In genomic region chr1:42888013-42888633, GRCh38 we compare ENCODE assay signal across 28 cellular contexts.
"Had no signal": no experiment of that assay in that cellular context is flagged by ENCODE, and none has a peak within 500 bp of the region (broad histone marks: within the 10 kb centered on the region; RNA-seq: fewer than 3 reads in every experiment).

No MANE protein-coding gene starts in this region.

- H3K4me1 ChIP-seq: esophagus muscularis mucosa, left ventricle myocardium inferior, pancreas, prostate gland, sigmoid colon, upper lobe of right lung had no signal

- H3K4me3 ChIP-seq: esophagus muscularis mucosa, left ventricle myocardium inferior, lung, pancreas, prostate gland, sigmoid colon, thyroid gland, upper lobe of right lung had no signal

- FAIRE-seq: bronchial epithelial cell, islet of Langerhans, pancreas, small intestine had no signal

- H3K27ac ChIP-seq: esophagus muscularis mucosa, left ventricle myocardium inferior, pancreas, prostate gland, sigmoid colon, thyroid gland, upper lobe of right lung had no signal

- H3K9me3 Mint-ChIP-seq: activated T-cell treated with anti-CD3 and anti-CD28 coated beads, Interleukin-2, amount 50 U/mL, for 72 hours; central memory CD8-positive, alpha-beta T cell; dendritic cell treated with granulocyte-macrophage colony-stimulating factor and Interleukin-4, amounts not matched to agents 40 ng/mL and 50 ng/mL, for 4 days; natural killer cell treated with Interleukin-12 subunit alpha and Interleukin-12 subunit beta and Interleukin-15 and Interleukin-18, amount 100 ng/mL, for 72 hours; stimulated activated effector memory CD8-positive, alpha-beta T cell treated with anti-CD3 and anti-CD28 coated beads, Interleukin-12 subunit alpha, Interleukin-12 subunit beta, amount 100 ng/mL, for 72 hours; stimulated activated naive CD8-positive, alpha-beta T cell treated with anti-CD3 and anti-CD28 coated beads, Interleukin-15, amount 100 ng/mL, for 72 hours; T-helper 1 cell treated with Interleukin-12 subunit alpha and Interleukin-12 subunit beta and Interleukin-4 antibody, amounts not matched to agents 30 μg/mL and 1 μg/mL, for 36 hours had no signal

- H3K36me3 Mint-ChIP-seq: activated naive CD8-positive, alpha-beta T cell; natural killer cell treated with Interleukin-12 subunit alpha and Interleukin-12 subunit beta and Interleukin-15 and Interleukin-18, amount 100 ng/mL, for 72 hours; stimulated activated effector memory CD8-positive, alpha-beta T cell treated with anti-CD3 and anti-CD28 coated beads, Interleukin-12 subunit alpha, Interleukin-12 subunit beta, amount 100 ng/mL, for 72 hours had no signal

- H3K36me3 ChIP-seq: esophagus muscularis mucosa, left ventricle myocardium inferior, pancreas, prostate gland, sigmoid colon, thyroid gland, upper lobe of right lung had no signal

- H3K27ac Mint-ChIP-seq: activated naive CD8-positive, alpha-beta T cell; activated T-cell treated with anti-CD3 and anti-CD28 coated beads, Interleukin-2, amount 50 U/mL, for 72 hours; dendritic cell treated with granulocyte-macrophage colony-stimulating factor and Interleukin-4, amounts not matched to agents 40 ng/mL and 50 ng/mL, for 4 days; natural killer cell treated with Interleukin-12 subunit alpha and Interleukin-12 subunit beta and Interleukin-15 and Interleukin-18, amount 100 ng/mL, for 72 hours; stimulated activated effector memory CD8-positive, alpha-beta T cell treated with anti-CD3 and anti-CD28 coated beads, Interleukin-12 subunit alpha, Interleukin-12 subunit beta, amount 100 ng/mL, for 72 hours; stimulated activated naive CD8-positive, alpha-beta T cell treated with anti-CD3 and anti-CD28 coated beads, Interleukin-15, amount 100 ng/mL, for 72 hours; T-helper 1 cell treated with Interleukin-12 subunit alpha and Interleukin-12 subunit beta and Interleukin-4 antibody, amounts not matched to agents 30 μg/mL and 1 μg/mL, for 36 hours had no signal

- H3K4me3 Mint-ChIP-seq: activated naive CD8-positive, alpha-beta T cell; activated T-cell treated with anti-CD3 and anti-CD28 coated beads, Interleukin-2, amount 50 U/mL, for 72 hours; central memory CD8-positive, alpha-beta T cell; dendritic cell treated with granulocyte-macrophage colony-stimulating factor and Interleukin-4, amounts not matched to agents 40 ng/mL and 50 ng/mL, for 4 days; natural killer cell treated with Interleukin-12 subunit alpha and Interleukin-12 subunit beta and Interleukin-15 and Interleukin-18, amount 100 ng/mL, for 72 hours; stimulated activated effector memory CD8-positive, alpha-beta T cell treated with anti-CD3 and anti-CD28 coated beads, Interleukin-12 subunit alpha, Interleukin-12 subunit beta, amount 100 ng/mL, for 72 hours; stimulated activated naive CD8-positive, alpha-beta T cell treated with anti-CD3 and anti-CD28 coated beads, Interleukin-15, amount 100 ng/mL, for 72 hours; T-helper 1 cell treated with Interleukin-12 subunit alpha and Interleukin-12 subunit beta and Interleukin-4 antibody, amounts not matched to agents 30 μg/mL and 1 μg/mL, for 36 hours had no signal

- H3K27me3 ChIP-seq: esophagus muscularis mucosa, pancreas, sigmoid colon, thyroid gland, upper lobe of right lung had no signal

- H3K4me1 Mint-ChIP-seq: central memory CD8-positive, alpha-beta T cell; stimulated activated effector memory CD8-positive, alpha-beta T cell treated with anti-CD3 and anti-CD28 coated beads, Interleukin-12 subunit alpha, Interleukin-12 subunit beta, amount 100 ng/mL, for 72 hours; stimulated activated naive CD8-positive, alpha-beta T cell treated with anti-CD3 and anti-CD28 coated beads, Interleukin-15, amount 100 ng/mL, for 72 hours had no signal

- ATAC-seq: activated T-cell treated with anti-CD3 and anti-CD28 coated beads, Interleukin-2, amount 50 U/mL, for 72 hours; pancreas; stimulated activated naive CD8-positive, alpha-beta T cell treated with anti-CD3 and anti-CD28 coated beads, Interleukin-15, amount 100 ng/mL, for 72 hours; upper lobe of right lung had no signal

- H3K27me3 Mint-ChIP-seq: activated naive CD8-positive, alpha-beta T cell had no signal

- H3K9me3 ChIP-seq: esophagus muscularis mucosa, left ventricle myocardium inferior, pancreas, prostate gland, sigmoid colon, thyroid gland, upper lobe of right lung had no signal

- DNase-seq: activated naive CD4-positive, alpha-beta T cell; activated T-cell treated with anti-CD3 and anti-CD28 coated beads for 4 hours; activated T-cell treated with anti-CD3 and anti-CD28 coated beads, Interleukin-2, amount 50 U/mL, for 72 hours; anterior cingulate cortex; foreskin melanocyte; left ventricle myocardium inferior; mesendoderm; pancreas; retina; sigmoid colon; small intestine; stimulated activated CD4-positive, alpha-beta T cell treated with anti-CD3 and anti-CD28 coated beads, Interleukin-4, amount 100 ng/mL, for 24 hours; stimulated activated naive CD8-positive, alpha-beta T cell treated with anti-CD3 and anti-CD28 coated beads, Interleukin-15, amount 100 ng/mL, for 72 hours; substantia nigra; T-helper 9 cell; thyroid gland; upper lobe of right lung had no signal
